Comparison of ENCODE assay signal across 21 cellular contexts in genomic region chr21:42595281-42596187, GRCh38. TPM values are rescaled to one million over a fixed set of nuclear protein-coding genes. Genes with fewer than 3 reads are reported as not detected.
DNase-seq lines count a peak whose midpoint lies in the region; ATAC-seq and TF ChIP-seq lines count a peak whose summit lies in the region.
"Had no signal": no experiment of that assay in that cellular context is flagged by ENCODE, and none has a peak within 500 bp of the region (broad histone marks: within the 10 kb centered on the region; RNA-seq: fewer than 3 reads in every experiment).

No MANE protein-coding gene starts in this region.

- ATAC-seq in HG02884 (IDR thresholded peaks at IDR 0.05; ENCODE audit: unreplicated experiment) (no peak), HG03159 (IDR thresholded peaks at IDR 0.05; ENCODE audit: unreplicated experiment) (no peak)
- ATAC-seq: Right ventricle myocardium inferior had no signal

- H3K9me3 ChIP-seq in BLaER1 (peaks cover 18% of the 10 kb centered on the region), osteoblast (ENCODE audit: low read depth, low read length) (no peaks in the 10 kb centered on the region)
- peaks cover 3 to 29% (median 20%) of the 10 kb centered on the region in 11 experiments; a peak in 19 of 22 replicates for H3K9me3 ChIP-seq in BLaER1 treated with 17β-estradiol and CSF1 and Interleukin-3, amounts not matched to agents 10 nM and 100 nM (replicated peaks in 1 of 11)
- H3K9me3 ChIP-seq: SJCRH30 had no signal

- H3K27me3 ChIP-seq in BLaER1 (0 out of 2 replicates have a peak, but pooled peaks cover 3% of the 10 kb centered on the region), osteoblast (ENCODE audit: insufficient read depth, low read length) (peaks cover 3% of the 10 kb centered on the region)
- H3K27me3 ChIP-seq in BLaER1 treated with 17β-estradiol and CSF1 and Interleukin-3, amounts not matched to agents 10 nM and 100 nM, result peaks cover 0 to 7% (median 0%) of the 10 kb centered on the region in 11 experiments; a peak in 3 of 22 replicates
- H3K27me3 ChIP-seq: SJCRH30 had no signal

- no peak overlapping the region for H3K9ac ChIP-seq in BLaER1
- no peak overlapping the region for H3K9ac ChIP-seq in BLaER1 treated with 17β-estradiol and CSF1 and Interleukin-3, amounts not matched to agents 10 nM and 100 nM

- DNase-seq in islet precursor cell, result peak; percentile 41
- peak; percentile 69 for DNase-seq in osteoblast (ENCODE audit: insufficient read length, low spot score, missing footprints)
- no peak for DNase-seq in stimulated activated CD4-positive, alpha-beta T cell treated with anti-CD3 and anti-CD28 coated beads, Interleukin-15, amount 100 ng/mL, for 24 hours
- DNase-seq: Calu3, DND-41, HCEC 1CT, Karpas-422, NCI-H1092 treated with DMSO at 0.1 percent for 48 hours, NCI-H1436, NCI-H187, NCI-H2107, NCI-H524, NCI-H774, PC-9, SJCRH30 had no signal

- H3K27ac ChIP-seq in BLaER1 (no peak overlapping the region), osteoblast (ENCODE audit: low read depth, low read length) (no peak overlapping the region)
- no peak overlapping the region for H3K27ac ChIP-seq in BLaER1 treated with 17β-estradiol and CSF1 and Interleukin-3, amounts not matched to agents 10 nM and 100 nM
- H3K27ac ChIP-seq: PC-9, SJCRH30 had no signal

- H2AFZ ChIP-seq in osteoblast (ENCODE audit: low read length), result no peak overlapping the region
- H2AFZ ChIP-seq: PC-9 had no signal

- H3K36me3 ChIP-seq in BLaER1 (no peaks in the 10 kb centered on the region), osteoblast (ENCODE audit: insufficient read depth, low read length) (no peaks in the 10 kb centered on the region)
- no peaks in the 10 kb centered on the region for H3K36me3 ChIP-seq in BLaER1 treated with 17β-estradiol and CSF1 and Interleukin-3, amounts not matched to agents 10 nM and 100 nM
- H3K36me3 ChIP-seq: SJCRH30 had no signal

- H3K4me1 ChIP-seq in BLaER1 (peaks cover 38% of the 10 kb centered on the region), osteoblast (ENCODE audit: insufficient read depth, low read length) (no peaks in the 10 kb centered on the region)
- H3K4me1 ChIP-seq in BLaER1 treated with 17β-estradiol and CSF1 and Interleukin-3, amounts not matched to agents 10 nM and 100 nM, result peaks cover 16 to 36% (median 30%) of the 10 kb centered on the region in 10 experiments
- H3K4me1 ChIP-seq: SJCRH30 had no signal

- H3K79me2 ChIP-seq in osteoblast (ENCODE audit: insufficient read depth, low read length), result no peaks in the 10 kb centered on the region

- H4K20me1 ChIP-seq in BLaER1 (no peaks in the 10 kb centered on the region; the same call in 1 of the 2 replicates), osteoblast (ENCODE audit: insufficient read depth, low read length) (no peaks in the 10 kb centered on the region)
- H4K20me1 ChIP-seq in BLaER1 treated with 17β-estradiol and CSF1 and Interleukin-3, amounts not matched to agents 10 nM and 100 nM, result no peaks in the 10 kb centered on the region; a peak in 2 of 22 replicates

- no peak overlapping the region for H3K4me3 ChIP-seq in BLaER1
- H3K4me3 ChIP-seq in BLaER1 treated with 17β-estradiol and CSF1 and Interleukin-3, amounts not matched to agents 10 nM and 100 nM, result no peak overlapping the region
- H3K4me3 ChIP-seq in osteoblast (ENCODE audit: insufficient read depth, low read length), result no peak overlapping the region
- H3K4me3 ChIP-seq: PC-9, SJCRH30 had no signal

- H3K4me2 ChIP-seq in BLaER1 (peak overlapping the region; percentile 40; the same call in 1 of the 2 replicates), osteoblast (ENCODE audit: insufficient read depth, low read length) (peak overlapping the region; percentile 23)
- H3K4me2 ChIP-seq in BLaER1 treated with 17β-estradiol and CSF1 and Interleukin-3, amounts not matched to agents 10 nM and 100 nM, result peak overlapping the region; percentile 17 to 71 (median 35); a peak in 14 of 22 replicates
- H3K4me2 ChIP-seq: PC-9 had no signal

- no peak for TF ChIP-seq CTCF in osteoblast (IDR thresholded peaks at IDR 0.05; ENCODE audit: extremely low read depth, low read depth, low read length)

RNA-seq across cellular contexts. Expression of gene PDE9A, which starts 57.9 kb away (rescaled TPM):
- 0.36 TPM in 1 of 2 replicates, not detected in the other for total RNA-seq in osteoblast
- total RNA-seq: RPMI7951 had no signal
